In genomic region chr2:43743706-43744105, GRCh38 we compare ENCODE assay signal across 26 cellular contexts.
"Had no signal": no experiment of that assay in that cellular context is flagged by ENCODE, and none has a peak within 500 bp of the region (broad histone marks: within the 10 kb centered on the region; RNA-seq: fewer than 3 reads in every experiment).

No MANE protein-coding gene starts in this region.

- DNase-seq: activated CD4-positive, alpha-beta T cell treated with anti-CD3 and anti-CD28 coated beads for 48 hours; activated CD4-positive, alpha-beta T cell treated with anti-CD3 and anti-CD28 coated beads, Interleukin-2, amount 50 U/mL, for 48 hours; activated CD8-positive, alpha-beta memory T cell treated with anti-CD3 and anti-CD28 coated beads for 24 hours; activated effector memory CD4-positive, alpha-beta T cell treated with Interleukin-2 at 50 U/mL for 16 hours; activated naive CD4-positive, alpha-beta T cell treated with Interleukin-2 at 50 U/mL for 16 hours; aorta; brain microvascular endothelial cell; cortex of kidney; effector memory CD8-positive, alpha-beta T cell; erythroblast; heart left ventricle; hypothalamus; immature natural killer cell; left lung; lower lobe of right lung; nucleus accumbens; psoas muscle; stimulated activated CD4-positive, alpha-beta T cell treated with anti-CD3 and anti-CD28 coated beads, Interleukin-2, amount 100 ng/mL, for 48 hours; stimulated activated naive CD4-positive, alpha-beta T cell treated with Interleukin-2 at 50 U/mL for 16 hours; T-helper 17 cell; T1000; WERI-Rb-1 had no signal

- H3K4me1 ChIP-seq: left lung, parathyroid adenoma, psoas muscle had no signal

- H3K4me3 ChIP-seq: heart left ventricle, left lung, lower lobe of right lung, psoas muscle, right atrium auricular region, tibial nerve had no signal

- H3K36me3 ChIP-seq: brain microvascular endothelial cell, left lung, right atrium auricular region, WERI-Rb-1 had no signal

- ATAC-seq: activated CD4-positive, CD25-positive, alpha-beta regulatory T cell treated with anti-CD3 and anti-CD28 coated beads, Interleukin-2, amount 50 U/mL, for 24 hours; effector memory CD8-positive, alpha-beta T cell; heart left ventricle; left lung; lower lobe of right lung; psoas muscle; T-helper 17 cell had no signal

- H3K27me3 ChIP-seq: brain microvascular endothelial cell, heart left ventricle, left lung, right atrium auricular region, tibial nerve had no signal

- H3K27ac ChIP-seq: brain microvascular endothelial cell, heart left ventricle, left lung, lower lobe of right lung, parathyroid adenoma, psoas muscle, tibial nerve, WERI-Rb-1 had no signal

- H3K9me3 ChIP-seq: heart left ventricle, left lung, lower lobe of right lung, psoas muscle, right atrium auricular region, tibial nerve had no signal

- H2AFZ ChIP-seq: parathyroid adenoma had no signal

- H3K9ac ChIP-seq: parathyroid adenoma had no signal

- H3K79me2 ChIP-seq: parathyroid adenoma had no signal
